ENCODE assay signal across 22 cellular contexts in the genomic region with DNA sequence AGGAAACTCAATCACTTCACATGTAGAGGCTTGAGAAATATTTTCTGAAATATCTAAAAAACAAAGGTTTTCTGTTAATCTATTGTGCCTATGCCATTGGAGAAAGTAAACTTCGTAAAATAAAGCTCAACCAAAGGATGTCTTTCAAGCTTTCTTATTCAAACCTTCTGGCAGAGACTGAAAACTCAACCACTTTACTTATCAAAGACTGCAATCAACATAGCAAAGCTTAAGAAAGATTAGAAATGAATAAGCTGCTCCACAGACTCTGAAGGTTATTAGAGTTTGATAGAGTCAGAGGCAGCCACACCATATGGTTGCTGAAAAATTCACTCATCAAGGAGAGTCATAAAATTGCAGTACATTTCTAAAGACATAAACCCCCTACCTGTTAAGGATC.
"Had no signal": no experiment of that assay in that cellular context is flagged by ENCODE, and none has a peak within 500 bp of the region (broad histone marks: within the 10 kb centered on the region; RNA-seq: fewer than 3 reads in every experiment).

No MANE protein-coding gene starts in this region.

- H3K4me3 Mint-ChIP-seq: activated B cell treated with CpG ODN at 0.5 μM for 24 hours; activated CD4-positive, alpha-beta T cell treated with anti-CD3 and anti-CD28 coated beads, Interleukin-2, amount 10 ng/mL, durations not matched to agents 24 days and 14 days; activated naive CD4-positive, alpha-beta T cell treated with anti-CD3 and anti-CD28 coated beads for 36 hours; activated naive CD8-positive, alpha-beta T cell; activated T-helper 17 cell treated with anti-CD3 and anti-CD28 coated beads, Interleukin-2, amount 50 U/mL, for 72 hours; T-helper 1 cell treated with Interleukin-12 subunit alpha and Interleukin-12 subunit beta and Interleukin-4 antibody, amounts not matched to agents 30 μg/mL and 1 μg/mL, for 36 hours had no signal

- H3K27ac ChIP-seq: SJSA1 had no signal

- H3K27me3 ChIP-seq: SJSA1 had no signal

- ATAC-seq: activated T-helper 17 cell treated with anti-CD3 and anti-CD28 coated beads, Interleukin-2, amount 50 U/mL, for 72 hours; PC-3; SK-N-SH treated with all-trans-retinoic acid at 6 μM for 48 hours had no signal

- H3K4me3 ChIP-seq: SJSA1 had no signal

- H3K36me3 Mint-ChIP-seq: activated naive CD8-positive, alpha-beta T cell had no signal

- H3K27me3 Mint-ChIP-seq: activated B cell treated with CpG ODN at 0.5 μM for 24 hours; activated CD4-positive, alpha-beta T cell treated with anti-CD3 and anti-CD28 coated beads, Interleukin-2, amount 10 ng/mL, durations not matched to agents 24 days and 14 days; activated naive CD8-positive, alpha-beta T cell; activated T-helper 17 cell treated with anti-CD3 and anti-CD28 coated beads, Interleukin-2, amount 50 U/mL, for 72 hours had no signal

- H3K9me3 Mint-ChIP-seq: activated CD4-positive, alpha-beta T cell treated with anti-CD3 and anti-CD28 coated beads, Interleukin-2, amount 10 ng/mL, durations not matched to agents 24 days and 14 days; activated T-helper 17 cell treated with anti-CD3 and anti-CD28 coated beads, Interleukin-2, amount 50 U/mL, for 72 hours; T-helper 1 cell treated with Interleukin-12 subunit alpha and Interleukin-12 subunit beta and Interleukin-4 antibody, amounts not matched to agents 30 μg/mL and 1 μg/mL, for 36 hours had no signal

- DNase-seq: activated B cell treated with CpG ODN at 0.5 μM for 24 hours; activated CD4-positive, alpha-beta T cell treated with anti-CD3 and anti-CD28 coated beads for 1 hour; activated CD4-positive, alpha-beta T cell treated with anti-CD3 and anti-CD28 coated beads, Interleukin-2, amount 10 ng/mL, durations not matched to agents 24 days and 14 days; activated CD4-positive, alpha-beta T cell treated with anti-CD3 and anti-CD28 coated beads, Interleukin-2, amount 50 U/mL, for 48 hours; activated gamma-delta T cell; activated naive CD4-positive, alpha-beta T cell treated with anti-CD3 and anti-CD28 coated beads for 36 hours; activated T-cell treated with anti-CD3 and anti-CD28 coated beads, Interleukin-2, amount 50 U/mL, for 48 hours; cerebellar nuclear complex; NCI-H1048; NCI-H146; NCI-H187 treated with DMSO at 0.1 percent for 48 hours; NCI-H2171; NCI-H2227 treated with DMSO at 0.1 percent for 48 hours; NCI-H446 treated with DMSO at 0.1 percent for 48 hours; NCI-H526 treated with DMSO at 0.1 percent for 48 hours; PC-3; SHP77 had no signal

- H3K36me3 ChIP-seq: SJSA1 had no signal

- H3K27ac Mint-ChIP-seq: activated B cell treated with CpG ODN at 0.5 μM for 24 hours; activated CD4-positive, alpha-beta T cell treated with anti-CD3 and anti-CD28 coated beads, Interleukin-2, amount 10 ng/mL, durations not matched to agents 24 days and 14 days; activated naive CD4-positive, alpha-beta T cell treated with anti-CD3 and anti-CD28 coated beads for 36 hours; activated naive CD8-positive, alpha-beta T cell; activated T-helper 17 cell treated with anti-CD3 and anti-CD28 coated beads, Interleukin-2, amount 50 U/mL, for 72 hours; T-helper 1 cell treated with Interleukin-12 subunit alpha and Interleukin-12 subunit beta and Interleukin-4 antibody, amounts not matched to agents 30 μg/mL and 1 μg/mL, for 36 hours had no signal

- H3K4me1 ChIP-seq: SJSA1 had no signal

- H3K9me3 ChIP-seq: SJSA1 had no signal

- H3K4me1 Mint-ChIP-seq: activated B cell treated with CpG ODN at 0.5 μM for 24 hours; activated CD4-positive, alpha-beta T cell treated with anti-CD3 and anti-CD28 coated beads, Interleukin-2, amount 10 ng/mL, durations not matched to agents 24 days and 14 days; activated T-helper 17 cell treated with anti-CD3 and anti-CD28 coated beads, Interleukin-2, amount 50 U/mL, for 72 hours had no signal
